ENCODE assay signal across 8 cellular contexts in the genomic region with DNA sequence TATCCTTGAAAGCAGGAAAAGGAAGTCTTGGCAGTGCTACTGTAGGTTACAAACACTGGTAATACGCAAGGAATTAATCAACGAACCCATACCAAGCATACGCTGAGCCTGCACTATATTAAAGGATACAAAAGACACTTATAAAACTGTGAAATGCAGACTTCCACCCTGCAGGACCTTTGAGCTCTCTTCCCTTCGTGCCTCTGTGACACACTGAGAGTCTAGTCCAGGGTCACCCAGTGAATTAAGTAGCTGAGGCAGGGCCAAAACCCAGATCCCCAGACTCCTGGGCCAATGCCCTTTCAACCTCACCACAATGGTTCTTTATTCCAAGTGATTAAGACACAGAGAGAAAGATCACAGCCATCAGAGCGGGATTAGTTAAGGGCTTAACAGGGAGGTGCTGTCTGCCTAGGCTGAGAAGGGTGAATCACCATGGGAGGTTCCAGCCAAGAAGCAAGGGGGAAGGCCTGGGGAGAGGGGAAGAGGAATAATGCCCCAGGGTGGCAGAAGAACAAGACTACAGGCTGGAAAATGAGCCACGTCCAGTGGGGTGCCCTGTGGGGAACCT. TPM values are rescaled to one million over a fixed set of nuclear protein-coding genes. Genes with fewer than 3 reads are reported as not detected.
DNase-seq lines count a peak whose midpoint lies in the region; ATAC-seq, FAIRE-seq and TF ChIP-seq lines count a peak whose summit lies in the region.

No MANE protein-coding gene starts in this region.

- peak overlapping the region; percentile 15 for H3K4me3 ChIP-seq in A673 (ENCODE audit: low read depth, low read length, poor library complexity, severe bottlenecking)
- peak overlapping the region; percentile 97 for H3K4me3 ChIP-seq in astrocyte (ENCODE audit: insufficient read depth, low read depth, low read length)
- peak overlapping the region; percentile 6 for H3K4me3 ChIP-seq in kidney epithelial cell (ENCODE audit: low read depth, low read length)
- no peak overlapping the region for H3K4me3 ChIP-seq in transverse colon

- H3K4me1 ChIP-seq in A673 (ENCODE audit: insufficient read depth, low read length, poor library complexity, severe bottlenecking) (peaks cover 83% of the 10 kb centered on the region), astrocyte (ENCODE audit: insufficient read depth, low read length) (peaks cover 77% of the 10 kb centered on the region), transverse colon (peaks cover 61 to 82% (median 72%) of the 10 kb centered on the region in 4 donors)

- peaks cover 100% of the 10 kb centered on the region for H3K79me2 ChIP-seq in astrocyte (ENCODE audit: insufficient read depth, low read length)

- 14 to 40% methylated on average over 2 to 6 of the region's 6 CpGs for WGBS in transverse colon (ENCODE audit: low coverage in 1 of 2), 2 donors

- TF ChIP-seq CTCF in A673 (conservative IDR thresholded peaks at IDR 0.05; ENCODE audit: low read depth, low read length) = no peak
- TF ChIP-seq CTCF in astrocyte (IDR thresholded peaks at IDR 0.05; ENCODE audit: insufficient read depth, low read depth, low read length) = no peak
- TF ChIP-seq CTCF in kidney epithelial cell (IDR thresholded peaks at IDR 0.05; ENCODE audit: insufficient read depth, low read length, poor library complexity, severe bottlenecking) = peak; percentile 24
- no peak for TF ChIP-seq CTCF in transverse colon (IDR thresholded peaks at IDR 0.05)

- H3K9me3 Mint-ChIP-seq in astrocyte (ENCODE audit: unreplicated experiment) = no peaks in the 10 kb centered on the region

- ATAC-seq in HG02852 (IDR thresholded peaks at IDR 0.05; ENCODE audit: unreplicated experiment) = no peak
- no peak for ATAC-seq in HG03521 (IDR thresholded peaks at IDR 0.05; ENCODE audit: unreplicated experiment)
- ATAC-seq in HG03432 (IDR thresholded peaks at IDR 0.05; ENCODE audit: unreplicated experiment) = no peak

- intact Hi-C loops in A673 (cut with micrococcal nuclease; ENCODE audit: unreplicated experiment) = no loop called here
- intact Hi-C loops in transverse colon (cut with DNase I; ENCODE audit: low total_unique reads) = no loop called here

- peaks cover 96% of the 10 kb centered on the region for H4K20me1 ChIP-seq in astrocyte (ENCODE audit: insufficient read depth, low read length)

- H2AFZ ChIP-seq in astrocyte (ENCODE audit: low read depth, low read length) = no peak overlapping the region

- DNase-seq in A673 (ENCODE audit: low spot score) (peak; percentile 90), HTR-8/SVneo (ENCODE audit: insufficient read length, low spot score) (peak; percentile 25), astrocyte (ENCODE audit: low read depth) (peak; percentile 91), kidney epithelial cell (ENCODE audit: low read depth) (no peak), transverse colon (peak; percentile 70)

- H3K36me3 ChIP-seq in A673 (ENCODE audit: insufficient read depth, low read length, poor library complexity, severe bottlenecking) (peaks cover 16% of the 10 kb centered on the region), astrocyte (ENCODE audit: insufficient read depth, low read length) (peaks cover 52% of the 10 kb centered on the region), kidney epithelial cell (ENCODE audit: control insufficient read depth, insufficient read depth, low read length) (peaks cover 5% of the 10 kb centered on the region), transverse colon (peaks cover 0 to 5% (median 0%) of the 10 kb centered on the region in 4 donors)

- BruUV-seq in A673 (replicated peaks; lab: Mats Ljungman, UMichigan) = no TSS peak

- POLR2A ChIA-PET in A673 (lab: Charles Lee; ENCODE audit: low non-redundant PET) = interaction anchor here (0.6 kb wide), 1 partner anchor 452 kb away, joined by 3 read pairs; no protein-coding TSS in a partner anchor

- H3K4me2 ChIP-seq in astrocyte (ENCODE audit: low read length) = peak overlapping the region; percentile 91

- peak overlapping the region; percentile 86 for H3K27ac Mint-ChIP-seq in astrocyte (ENCODE audit: unreplicated experiment)

- no peaks in the 10 kb centered on the region for H3K27me3 Mint-ChIP-seq in astrocyte (ENCODE audit: low read depth, unreplicated experiment)

- TF ChIP-seq POLR2A in transverse colon (IDR thresholded peaks at IDR 0.05) = peak; percentile 34

- H3K27me3 ChIP-seq in A673 (replicated peaks; ENCODE audit: insufficient read depth, low read depth, low read length, poor library complexity) (no peaks in the 10 kb centered on the region), astrocyte (ENCODE audit: insufficient read depth, low read length) (no peaks in the 10 kb centered on the region), kidney epithelial cell (ENCODE audit: control insufficient read depth, insufficient read depth, low read length) (no peaks in the 10 kb centered on the region), transverse colon (no peaks in the 10 kb centered on the region)

- peaks cover 67% of the 10 kb centered on the region for H3K4me1 Mint-ChIP-seq in astrocyte (ENCODE audit: low read depth, unreplicated experiment)

- CTCF ChIA-PET in A673 (lab: Charles Lee) = interaction anchor here (0.6 kb wide), 1 partner anchor 774 kb away, joined by 4 read pairs; no protein-coding TSS in a partner anchor

- H3K4me3 Mint-ChIP-seq in astrocyte (ENCODE audit: unreplicated experiment) = peak overlapping the region; percentile 77

- H3K27ac ChIP-seq in A673 (ENCODE audit: low read depth, low read length, poor library complexity, severe bottlenecking) (peak overlapping the region; percentile 94), astrocyte (ENCODE audit: low read depth, low read length) (peak overlapping the region; percentile 98), transverse colon (peak overlapping the region; percentile 97 to 99 (median 98))

- H3K9me3 ChIP-seq in A673 (ENCODE audit: low read depth, low read length, poor library complexity, severe bottlenecking) (no peaks in the 10 kb centered on the region), astrocyte (ENCODE audit: insufficient read depth, low read depth, low read length) (no peaks in the 10 kb centered on the region), transverse colon (no peaks in the 10 kb centered on the region)

- peaks cover 8% of the 10 kb centered on the region for H3K36me3 Mint-ChIP-seq in astrocyte (ENCODE audit: low read depth, unreplicated experiment)

- FAIRE-seq in HTR-8/SVneo (lab: Jason Lieb, UNC) = no peak
- peak; percentile 13 for FAIRE-seq in astrocyte (lab: Jason Lieb, UNC)

- TF ChIP-seq EP300 in transverse colon (IDR thresholded peaks at IDR 0.05; ENCODE audit: low read depth) = no peak

- in situ Hi-C loops in transverse colon (cut with MboI; ENCODE audit: low pct_ligation_motif_present in 1 of 4, low pct_unique_long_range_greater_than_20kb in 1 of 4, low sequenced_read_pairs in 3 of 4) = no loop called here

- peak overlapping the region; percentile 99 for H3K9ac ChIP-seq in astrocyte (ENCODE audit: low read length)

RNA-seq across cellular contexts. Expression of a gene that starts 6.8 kb away (rescaled TPM):
- total RNA-seq in A673 (2021) (880 and 1,038 TPM in 2 replicates), astrocyte (2,269 and 2,599 TPM in 2 replicates), kidney epithelial cell (2,658 and 2,688 TPM in 2 replicates), transverse colon (100 to 1,000 TPM; 487 to 718 (median 620) TPM)

Comparison
In these comparisons a context has a peak if more than half of its experiments do, and no peak if none do; other contexts are left out.
1. H3K4me3 ChIP-seq: peak in A673 (single experiment), astrocyte (single experiment) and kidney epithelial cell (single experiment); none in transverse colon (0 of 4).
2. Peak in every context shown above with its lines, with median percentiles within 50 percentile points of each other: H3K27ac ChIP-seq.